ENCODE assay signal across 8 cellular contexts in the genomic region with DNA sequence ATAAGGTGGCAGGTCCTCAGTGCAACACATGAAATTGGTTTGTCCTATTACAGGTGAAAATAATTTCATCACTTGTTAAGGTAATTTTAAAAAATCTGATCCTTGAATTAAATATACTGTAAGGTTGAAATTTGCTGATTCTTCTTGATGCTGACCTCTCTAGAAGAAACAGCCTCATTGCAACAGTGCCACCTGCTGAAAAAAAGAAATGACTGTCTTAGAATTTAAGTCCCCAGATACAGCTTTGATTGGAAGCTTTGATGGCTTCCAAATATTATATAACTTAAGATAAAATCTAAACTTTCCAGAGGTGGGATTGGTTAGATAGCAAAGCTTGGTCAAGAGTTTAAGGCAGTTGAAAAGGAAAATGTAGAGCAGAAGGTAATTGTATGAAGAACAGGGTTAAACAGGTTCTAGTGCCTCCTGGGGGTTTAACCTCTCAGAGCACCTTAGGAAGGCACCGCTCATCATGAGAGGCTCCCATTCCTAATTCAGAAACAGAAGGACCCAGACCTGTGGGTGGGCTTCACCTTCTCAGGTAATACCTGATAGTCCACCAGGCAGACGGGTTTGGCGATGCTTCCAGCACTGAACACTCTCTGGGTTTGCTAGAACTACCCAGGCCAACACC.
DNase-seq lines count a peak whose midpoint lies in the region; ATAC-seq and TF ChIP-seq lines count a peak whose summit lies in the region.
"Had no signal": no experiment of that assay in that cellular context is flagged by ENCODE, and none has a peak within 500 bp of the region (broad histone marks: within the 10 kb centered on the region; RNA-seq: fewer than 3 reads in every experiment).

No MANE protein-coding gene starts in this region.

- no peak overlapping the region for H3K4me2 ChIP-seq in parathyroid adenoma (ENCODE audit: low read length)

- H3K36me3 Mint-ChIP-seq in effector memory CD8-positive, alpha-beta T cell (ENCODE audit: insufficient read depth) = no peaks in the 10 kb centered on the region

- H3K4me1 ChIP-seq in parathyroid adenoma = peaks cover 3% of the 10 kb centered on the region
- H3K4me1 ChIP-seq in aorta (ENCODE audit: control insufficient read depth in 1 of 2, insufficient read depth in 2 of 2, low read length in 2 of 2) = no peaks in the 10 kb centered on the region

- H3K27me3 ChIP-seq in parathyroid adenoma (ENCODE audit: control insufficient read depth, insufficient read depth, low read length) = no peaks in the 10 kb centered on the region
- H3K27me3 ChIP-seq in aorta (ENCODE audit: control insufficient read depth in 1 of 2, insufficient read depth in 2 of 2, low read length in 1 of 2) = no peaks in the 10 kb centered on the region

- no peaks in the 10 kb centered on the region for H3K9me3 ChIP-seq in parathyroid adenoma (ENCODE audit: control insufficient read depth, low read length)
- no peaks in the 10 kb centered on the region for H3K9me3 ChIP-seq in aorta (ENCODE audit: control insufficient read depth, low read length)

- ATAC-seq in aorta (ENCODE audit: low FRiP score) (no peak), HG03097 (IDR thresholded peaks at IDR 0.05; ENCODE audit: low FRiP score, unreplicated experiment) (no peak)
- no peak for ATAC-seq in effector memory CD8-positive, alpha-beta T cell (replicated peaks)

- H3K9ac ChIP-seq in parathyroid adenoma = no peak overlapping the region

- WGBS in aorta, 2 donors = 66 to 72% methylated on average over 3 of the region's 3 CpGs

- no peak overlapping the region for H3K4me3 Mint-ChIP-seq in effector memory CD8-positive, alpha-beta T cell

- DNase-seq in GM03348 (ENCODE audit: low spot score) (peak; percentile 62), NCI-H1105 (lab: John Stamatoyannopoulos, UW) (peak; percentile 51), T47D (ENCODE audit: low read depth in 1 of 2, low spot score in 1 of 2) (peak; percentile 21 to 71), aorta (no peak)
- DNase-seq in effector memory CD8-positive, alpha-beta T cell = no peak
- DNase-seq: activated effector memory CD4-positive, alpha-beta T cell treated with Interleukin-2 at 50 U/mL for 16 hours had no signal

- peaks cover 19 to 25% of the 10 kb centered on the region in 2 donors for H3K9me3 Mint-ChIP-seq in effector memory CD8-positive, alpha-beta T cell

- H3K4me1 Mint-ChIP-seq in effector memory CD8-positive, alpha-beta T cell (ENCODE audit: low read depth in 2 of 2) = no peaks in the 10 kb centered on the region

- H2AFZ ChIP-seq in parathyroid adenoma = no peak overlapping the region

- peak; percentile 78 for TF ChIP-seq CTCF in parathyroid adenoma (IDR thresholded peaks at IDR 0.05)

- in situ Hi-C loops in T47D (cut with HindIII; ENCODE audit: low pct_unique_long_range_greater_than_20kb, low sequenced_read_pairs) = no loop called here

- H3K27ac ChIP-seq in parathyroid adenoma (no peak overlapping the region), aorta (ENCODE audit: low read depth in 1 of 2, low read length in 2 of 2) (no peak overlapping the region)

- H3K4me3 ChIP-seq in parathyroid adenoma (ENCODE audit: low read depth, low read length) (peak overlapping the region; percentile 8), aorta (ENCODE audit: low read length in 2 of 2) (no peak overlapping the region)

- H3K27me3 Mint-ChIP-seq in effector memory CD8-positive, alpha-beta T cell = no peaks in the 10 kb centered on the region

- H3K36me3 ChIP-seq in parathyroid adenoma (ENCODE audit: control insufficient read depth, insufficient read depth, low read length) (no peaks in the 10 kb centered on the region), aorta (ENCODE audit: control insufficient read depth in 1 of 2, insufficient read depth in 2 of 2, low read length in 1 of 2) (no peaks in the 10 kb centered on the region)

- no peak overlapping the region for H3K27ac Mint-ChIP-seq in effector memory CD8-positive, alpha-beta T cell

- no peaks in the 10 kb centered on the region for H3K79me2 ChIP-seq in parathyroid adenoma

- intact Hi-C loops in aorta (cut with DNase I) = loop anchor here (2.0 to 10.0 kb wide), 3 partner anchors 282 to 389 kb away; no protein-coding TSS in a partner anchor

Comparison
In these comparisons a context has a peak if more than half of its experiments do, and no peak if none do; other contexts are left out.
1. DNase-seq: peak in GM03348 (single experiment), NCI-H1105 (single experiment) and T47D (2 of 2); none in aorta (0 of 2) and effector memory CD8-positive, alpha-beta T cell (0 of 3).